ENCODE assay signal across 16 cellular contexts in genomic region chr5:132641241-132641723, GRCh38. TPM values are rescaled to one million over a fixed set of nuclear protein-coding genes. Genes with fewer than 3 reads are reported as not detected.
DNase-seq lines count a peak whose midpoint lies in the region; ATAC-seq lines count a peak whose summit lies in the region.
"Had no signal": no experiment of that assay in that cellular context is flagged by ENCODE, and none has a peak within 500 bp of the region (broad histone marks: within the 10 kb centered on the region; RNA-seq: fewer than 3 reads in every experiment).

No MANE protein-coding gene starts in this region.

- H3K4me1 Mint-ChIP-seq in activated T-cell treated with anti-CD3 and anti-CD28 coated beads, Interleukin-2, amount 50 U/mL, for 4 hours (ENCODE audit: low read depth) = peaks cover 24% of the 10 kb centered on the region
- H3K4me1 Mint-ChIP-seq: activated naive CD4-positive, alpha-beta T cell treated with anti-CD3 and anti-CD28 coated beads, Interleukin-2, amount 50 U/mL, for 24 hours had no signal

- no peak overlapping the region for H2AFZ ChIP-seq in Karpas-422 (ENCODE audit: low read length)

- peaks cover 53% of the 10 kb centered on the region for H3K36me3 Mint-ChIP-seq in activated T-cell treated with anti-CD3 and anti-CD28 coated beads, Interleukin-2, amount 50 U/mL, for 4 hours (ENCODE audit: insufficient read depth)

- H3K9ac ChIP-seq in Karpas-422 (ENCODE audit: low read length) = no peak overlapping the region

- no peaks in the 10 kb centered on the region for H3K27me3 ChIP-seq in Karpas-422 (ENCODE audit: low read length)
- H3K27me3 ChIP-seq: heart right ventricle, SJSA1 had no signal

- H3K36me3 ChIP-seq in Karpas-422 (ENCODE audit: insufficient read depth, low read length) = peaks cover 62% of the 10 kb centered on the region

- no peak overlapping the region for H3K4me3 Mint-ChIP-seq in activated T-cell treated with anti-CD3 and anti-CD28 coated beads, Interleukin-2, amount 50 U/mL, for 4 hours
- H3K4me3 Mint-ChIP-seq: activated naive CD4-positive, alpha-beta T cell treated with anti-CD3 and anti-CD28 coated beads, Interleukin-2, amount 50 U/mL, for 24 hours; naive thymus-derived CD8-positive, alpha-beta T cell had no signal

- no peaks in the 10 kb centered on the region for H3K79me2 ChIP-seq in Karpas-422 (ENCODE audit: low read length)

- ATAC-seq in activated T-cell treated with anti-CD3 and anti-CD28 coated beads, Interleukin-2, amount 50 U/mL, for 4 hours = peak; percentile 87 to 89
- ATAC-seq in GM21737 (IDR thresholded peaks at IDR 0.05; ENCODE audit: unreplicated experiment) (peak; percentile 35), HG03565 (IDR thresholded peaks at IDR 0.05; ENCODE audit: unreplicated experiment) (peak; percentile 37)
- ATAC-seq: heart right ventricle; left ventricle myocardium superior; naive thymus-derived CD8-positive, alpha-beta T cell had no signal

- H3K9me2 ChIP-seq in Karpas-422 (replicated peaks; ENCODE audit: insufficient read depth, low read length) = no peaks in the 10 kb centered on the region

- DNase-seq in activated T-cell treated with anti-CD3 and anti-CD28 coated beads, Interleukin-2, amount 50 U/mL, for 4 hours = no peak
- DNase-seq in activated T-cell treated with anti-CD3 and anti-CD28 coated beads for 4 hours (no peak), putamen (ENCODE audit: low spot score) (peak; percentile 34), SK-N-DZ (ENCODE audit: low spot score) (no peak), Karpas-422 (no peak), pons (ENCODE audit: low spot score) (no peak)
- DNase-seq: ACHN; erythroblast; heart right ventricle; left ventricle myocardium superior; naive thymus-derived CD8-positive, alpha-beta T cell; WERI-Rb-1 had no signal

- no peaks in the 10 kb centered on the region for H3K27me3 Mint-ChIP-seq in activated T-cell treated with anti-CD3 and anti-CD28 coated beads, Interleukin-2, amount 50 U/mL, for 4 hours (ENCODE audit: low read depth)
- H3K27me3 Mint-ChIP-seq: activated naive CD4-positive, alpha-beta T cell treated with anti-CD3 and anti-CD28 coated beads, Interleukin-2, amount 50 U/mL, for 24 hours; naive thymus-derived CD8-positive, alpha-beta T cell had no signal

- no peak overlapping the region for H3K4me2 ChIP-seq in Karpas-422 (ENCODE audit: low read depth, low read length, poor library complexity, severe bottlenecking)

- no peaks in the 10 kb centered on the region for H3K9me3 ChIP-seq in Karpas-422 (ENCODE audit: low read length)
- H3K9me3 ChIP-seq: heart right ventricle, SJSA1 had no signal

- no peak overlapping the region for H3K4me3 ChIP-seq in Karpas-422 (ENCODE audit: low read length)
- H3K4me3 ChIP-seq: heart right ventricle, SJSA1 had no signal

- H3K9me3 Mint-ChIP-seq in activated T-cell treated with anti-CD3 and anti-CD28 coated beads, Interleukin-2, amount 50 U/mL, for 4 hours = no peaks in the 10 kb centered on the region
- H3K9me3 Mint-ChIP-seq: activated naive CD4-positive, alpha-beta T cell treated with anti-CD3 and anti-CD28 coated beads, Interleukin-2, amount 50 U/mL, for 24 hours had no signal

- H3K27ac ChIP-seq in Karpas-422 (ENCODE audit: low read length) = no peak overlapping the region
- H3K27ac ChIP-seq: heart right ventricle, SJSA1, WERI-Rb-1 had no signal

- no peaks in the 10 kb centered on the region for H3K4me1 ChIP-seq in Karpas-422 (ENCODE audit: low read length)
- H3K4me1 ChIP-seq: heart right ventricle, SJSA1 had no signal

- H4K20me1 ChIP-seq in Karpas-422 (ENCODE audit: insufficient read depth, low read depth, low read length) = no peaks in the 10 kb centered on the region

RNA-seq across cellular contexts. Expression of gene IL13, which starts 16.7 kb away (rescaled TPM):
- 10 to 100 TPM; 12.5 to 56.8 (median 26.9) TPM for total RNA-seq in activated T-cell treated with anti-CD3 and anti-CD28 coated beads, Interleukin-2, amount 50 U/mL, for 4 hours
- polyA plus RNA-seq in SK-N-DZ (2014; cell fraction: cytosol; rRNA removed) = not detected in 2 replicates
- polyA plus RNA-seq in SK-N-DZ (2014; cell fraction: nucleus; rRNA removed) = not detected in 2 replicates
- not detected in 2 replicates for total RNA-seq in Karpas-422 (2014; rRNA removed; shearing (Covaris generic); ENCODE audit: low replicate concordance)
- total RNA-seq: left ventricle myocardium superior, SJSA1 had no signal
- polyA plus RNA-seq: naive thymus-derived CD8-positive, alpha-beta T cell had no signal

RNA-seq across cellular contexts. Expression of gene IL4, which starts 32.5 kb away (rescaled TPM):
- total RNA-seq in activated T-cell treated with anti-CD3 and anti-CD28 coated beads, Interleukin-2, amount 50 U/mL, for 4 hours = 10 to 100 TPM; 17.9 to 45.9 (median 18.5) TPM
- polyA plus RNA-seq in SK-N-DZ (2014; cell fraction: cytosol; rRNA removed) = not detected in 2 replicates
- polyA plus RNA-seq in SK-N-DZ (2014; cell fraction: nucleus; rRNA removed) = not detected in 2 replicates
- total RNA-seq in Karpas-422 (2014; rRNA removed; shearing (Covaris generic); ENCODE audit: low replicate concordance) = not detected in 2 replicates
- total RNA-seq: heart right ventricle; left ventricle myocardium superior; naive thymus-derived CD8-positive, alpha-beta T cell; SJSA1 had no signal
- polyA plus RNA-seq: heart right ventricle; naive thymus-derived CD8-positive, alpha-beta T cell had no signal

Comparison
In these comparisons a context has a peak if more than half of its experiments do, and no peak if none do; other contexts are left out.
1. ATAC-seq: peak in every context shown above with its lines; median percentile 88 in activated T-cell treated with anti-CD3 and anti-CD28 coated beads, Interleukin-2, amount 50 U/mL, for 4 hours; 37 in HG03565; 35 in GM21737.
2. RNA of gene IL13, which starts 16.7 kb away (total RNA-seq): 12.5 to 56.8 TPM in activated T-cell treated with anti-CD3 and anti-CD28 coated beads, Interleukin-2, amount 50 U/mL, for 4 hours; not detected in Karpas-422; every median in the first group is over 10 times any median in the second.
3. RNA of gene IL4, which starts 32.5 kb away (total RNA-seq): 17.9 to 45.9 TPM in activated T-cell treated with anti-CD3 and anti-CD28 coated beads, Interleukin-2, amount 50 U/mL, for 4 hours; not detected in Karpas-422; every median in the first group is over 10 times any median in the second.